17 cellular contexts compared by ENCODE assay signal in the genomic region with DNA sequence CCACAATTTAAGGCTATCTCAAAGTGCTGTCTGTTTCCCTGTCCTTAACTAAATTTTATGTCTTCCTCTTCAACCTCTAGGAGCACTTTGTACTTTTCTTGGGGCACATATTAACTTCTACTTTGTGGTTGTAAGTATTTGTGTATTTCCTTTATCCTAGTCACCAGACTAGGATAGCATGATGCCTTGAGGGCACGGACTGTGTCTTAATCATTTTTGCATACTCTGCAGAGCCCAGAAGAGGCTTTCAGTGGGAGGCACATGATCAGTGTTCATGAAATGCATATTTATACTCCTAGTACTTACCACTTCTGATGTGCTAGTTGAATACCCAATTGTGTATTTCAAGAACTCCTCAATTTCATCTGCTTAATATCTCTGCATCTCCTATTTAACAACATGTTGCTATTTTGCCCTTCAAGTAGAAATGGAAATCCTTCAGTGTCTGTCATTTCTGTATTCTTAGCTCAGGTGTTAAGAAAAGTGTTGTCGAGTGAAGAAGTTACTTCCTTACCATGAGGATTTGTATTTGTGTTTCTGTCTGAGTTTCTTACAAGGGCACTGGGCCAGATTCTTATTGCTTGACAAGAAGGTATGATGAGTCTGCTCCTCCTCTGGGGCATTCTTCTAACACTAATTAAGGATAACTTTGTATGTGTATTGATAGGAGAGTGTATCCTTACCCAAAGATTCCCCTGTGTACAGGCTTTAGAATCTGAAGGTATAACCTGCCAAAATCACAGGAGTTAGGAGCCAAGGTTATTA. TPM values are rescaled to one million over a fixed set of nuclear protein-coding genes. Genes with fewer than 3 reads are reported as not detected.
DNase-seq lines count a peak whose midpoint lies in the region; ATAC-seq and TF ChIP-seq lines count a peak whose summit lies in the region.
"Had no signal": no experiment of that assay in that cellular context is flagged by ENCODE, and none has a peak within 500 bp of the region (broad histone marks: within the 10 kb centered on the region; RNA-seq: fewer than 3 reads in every experiment).

No MANE protein-coding gene starts in this region.

- no peaks in the 10 kb centered on the region for H3K9me3 ChIP-seq in mesenchymal stem cell (ENCODE audit: control insufficient read depth, low read length)
- H3K9me3 ChIP-seq in SK-N-SH: no peaks in the 10 kb centered on the region
- H3K9me3 ChIP-seq: Peyer's patch had no signal

- no peak overlapping the region for H3K23ac ChIP-seq in mesenchymal stem cell (ENCODE audit: low read length in 2 of 2)

- no peak overlapping the region for H2BK12ac ChIP-seq in mesenchymal stem cell (ENCODE audit: low read length in 2 of 2)

- H3K27me3 ChIP-seq in mesenchymal stem cell (ENCODE audit: control insufficient read depth in 1 of 2, insufficient read depth in 1 of 2, low read length in 2 of 2) (no peaks in the 10 kb centered on the region), SK-N-SH (ENCODE audit: insufficient read depth) (no peaks in the 10 kb centered on the region)
- H3K27me3 ChIP-seq: BLaER1 treated with 17β-estradiol and CSF1 and Interleukin-3, amounts not matched to agents 10 nM and 100 nM; Peyer's patch had no signal

- no peak overlapping the region for H3K4me3 ChIP-seq in choroid plexus epithelial cell (ENCODE audit: low read depth, low read length)
- H3K4me3 ChIP-seq in mesenchymal stem cell (ENCODE audit: insufficient read depth in 1 of 2, low read depth in 1 of 2, low read length in 2 of 2): no peak overlapping the region
- no peak overlapping the region for H3K4me3 ChIP-seq in SK-N-SH (ENCODE audit: low read depth in 2 of 2, low read length in 1 of 2)
- H3K4me3 ChIP-seq: BLaER1 treated with 17β-estradiol and CSF1 and Interleukin-3, amounts not matched to agents 10 nM and 100 nM; Peyer's patch had no signal

- no peak overlapping the region for H3K14ac ChIP-seq in mesenchymal stem cell (ENCODE audit: low read length in 2 of 2)

- H3K4me1 ChIP-seq in mesenchymal stem cell (ENCODE audit: control insufficient read depth, insufficient read depth, low read depth, low read length) (peaks cover 3% of the 10 kb centered on the region), SK-N-SH (ENCODE audit: control insufficient read depth in 1 of 2, insufficient read depth in 2 of 2, low read depth in 1 of 2, low read length in 1 of 2) (peaks cover 5 to 14% of the 10 kb centered on the region in 2 experiments; a peak in 2 of 4 replicates)
- H3K4me1 ChIP-seq: BLaER1 treated with 17β-estradiol and CSF1 and Interleukin-3, amounts not matched to agents 10 nM and 100 nM; Peyer's patch had no signal

- no peaks in the 10 kb centered on the region for H3K79me2 ChIP-seq in SK-N-SH (ENCODE audit: insufficient read depth)

- DNase-seq in EH (ENCODE audit: low read depth) (peak; percentile 63), OCI-M1 (lab: John Stamatoyannopoulos, UW) (peak; percentile 11), choroid plexus epithelial cell (ENCODE audit: low read depth) (peak; percentile 40), mesenchymal stem cell (peak; percentile 41), anterior cingulate cortex (lab: John Stamatoyannopoulos, UW) (no peak), SK-N-SH (no peak)
- DNase-seq in activated naive CD4-positive, alpha-beta T cell (lab: John Stamatoyannopoulos, UW): no peak
- DNase-seq: 8988T, DMS 273 treated with DMSO at 0.1 percent for 48 hours, NCI-H1048, NCI-H2107, NCI-H345, Peyer's patch, SHP77 had no signal

- no peak for TF ChIP-seq CTCF in choroid plexus epithelial cell (conservative IDR thresholded peaks at IDR 0.05; ENCODE audit: low read depth, low read length)
- TF ChIP-seq CTCF in SK-N-SH (IDR thresholded peaks at IDR 0.05): no peak

- H3F3A ChIP-seq in SK-N-SH (replicated peaks; ENCODE audit: insufficient read depth): peaks cover 6% of the 10 kb centered on the region

- CTCF ChIA-PET in SK-N-SH (lab: Yijun Ruan, JAX): interaction anchor here (1.1 to 1.2 kb wide), 2 partner anchors 17 to 138 kb away, joined by 3 to 4 read pairs; no protein-coding TSS in a partner anchor

- H3K9me2 ChIP-seq in SK-N-SH: no peaks in the 10 kb centered on the region

- H3K18ac ChIP-seq in mesenchymal stem cell (ENCODE audit: low read depth in 1 of 2, low read length in 2 of 2): no peak overlapping the region

- H4K91ac ChIP-seq in mesenchymal stem cell (ENCODE audit: low read length): no peak overlapping the region

- TF ChIP-seq RAD21 in SK-N-SH (IDR thresholded peaks at IDR 0.05; ENCODE audit: low read length): no peak

- H3K4me2 ChIP-seq in mesenchymal stem cell (ENCODE audit: low read length, poor library complexity, severe bottlenecking) (no peak overlapping the region), SK-N-SH (no peak overlapping the region)

- POLR2A ChIA-PET in SK-N-SH (lab: Yijun Ruan, JAX): no interaction called here

- H3K9ac ChIP-seq in mesenchymal stem cell (ENCODE audit: low read length): no peak overlapping the region
- no peak overlapping the region for H3K9ac ChIP-seq in SK-N-SH
- H3K9ac ChIP-seq: BLaER1 treated with 17β-estradiol and CSF1 and Interleukin-3, amounts not matched to agents 10 nM and 100 nM had no signal

- H3K27ac ChIP-seq in mesenchymal stem cell (ENCODE audit: low read length, poor library complexity, severe bottlenecking) (no peak overlapping the region), SK-N-SH (ENCODE audit: low read depth in 2 of 2, low read length in 1 of 2) (peak overlapping the region in 1 of 2 experiments; percentile 26; a peak in 2 of 4 replicates)
- H3K27ac ChIP-seq: Peyer's patch had no signal

- H2BK5ac ChIP-seq in mesenchymal stem cell (ENCODE audit: low read depth, low read length, poor library complexity, severe bottlenecking): no peak overlapping the region

- no peak overlapping the region for H2BK120ac ChIP-seq in mesenchymal stem cell (ENCODE audit: low read depth, low read length)

- no peak for TF ChIP-seq EP300 in SK-N-SH (IDR thresholded peaks at IDR 0.05; ENCODE audit: borderline replicate concordance in 1 of 2, low read depth in 1 of 2, low read length in 1 of 2)

- H2AFZ ChIP-seq in mesenchymal stem cell (ENCODE audit: low read depth, low read length) (no peak overlapping the region), SK-N-SH (ENCODE audit: low read depth) (no peak overlapping the region)

- no peak for ATAC-seq in GM21390 (IDR thresholded peaks at IDR 0.05; ENCODE audit: unreplicated experiment)
- ATAC-seq: HCT116 had no signal

- peaks cover 3 to 4% of the 10 kb centered on the region in 2 experiments for H3K36me3 ChIP-seq in mesenchymal stem cell (ENCODE audit: control insufficient read depth in 1 of 2, insufficient read depth in 2 of 2, low read depth in 1 of 2, low read length in 2 of 2)
- H3K36me3 ChIP-seq in SK-N-SH (replicated peaks in 1 of 2; ENCODE audit: control insufficient read depth in 1 of 2, insufficient read depth in 2 of 2, low read length in 1 of 2): no peaks in the 10 kb centered on the region
- H3K36me3 ChIP-seq: Peyer's patch had no signal

- no peaks in the 10 kb centered on the region for H3K79me1 ChIP-seq in mesenchymal stem cell (replicated peaks; ENCODE audit: low read length, poor library complexity, severe bottlenecking)

- WGBS in mesenchymal stem cell: 93% methylated on average over 1 of the region's 2 CpGs
- 94% methylated on average over 2 of the region's 2 CpGs for WGBS in SK-N-SH (ENCODE audit: low lambda C conversion rate)

- H4K8ac ChIP-seq in mesenchymal stem cell (ENCODE audit: low read length): no peak overlapping the region

- H3K4ac ChIP-seq in mesenchymal stem cell (ENCODE audit: low read depth in 1 of 2, low read length in 2 of 2): no peak overlapping the region

- no peaks in the 10 kb centered on the region for H4K20me1 ChIP-seq in SK-N-SH (ENCODE audit: insufficient read depth)
- H4K20me1 ChIP-seq: BLaER1 treated with 17β-estradiol and CSF1 and Interleukin-3, amounts not matched to agents 10 nM and 100 nM had no signal

- no peak overlapping the region for H2BK15ac ChIP-seq in mesenchymal stem cell (ENCODE audit: low read depth, poor library complexity, severe bottlenecking)

- H2AK5ac ChIP-seq in mesenchymal stem cell (ENCODE audit: low read length, severe bottlenecking): no peak overlapping the region

TF ChIP-seq in SK-N-SH, 30 proteins besides CTCF, POLR2A, EP300 and RAD21:
- no peak for TF ChIP-seq ELF1 (IDR thresholded peaks at IDR 0.05)
- TF ChIP-seq NRF1 (IDR thresholded peaks at IDR 0.05; ENCODE audit: low read depth, low read length): no peak
- TF ChIP-seq JUND (IDR thresholded peaks at IDR 0.05): no peak
- TF ChIP-seq GATA2 (CRISPR knock-in tag; IDR thresholded peaks at IDR 0.05): no peak
- TF ChIP-seq RCOR1 (IDR thresholded peaks at IDR 0.05; ENCODE audit: low read length): no peak
- no peak for TF ChIP-seq SIN3A (IDR thresholded peaks at IDR 0.05; ENCODE audit: borderline replicate concordance, low read depth, low read length)
- no peak for TF ChIP-seq CHD2 (IDR thresholded peaks at IDR 0.05; ENCODE audit: low read length, partially characterized antibody)
- TF ChIP-seq, protein P1, sequence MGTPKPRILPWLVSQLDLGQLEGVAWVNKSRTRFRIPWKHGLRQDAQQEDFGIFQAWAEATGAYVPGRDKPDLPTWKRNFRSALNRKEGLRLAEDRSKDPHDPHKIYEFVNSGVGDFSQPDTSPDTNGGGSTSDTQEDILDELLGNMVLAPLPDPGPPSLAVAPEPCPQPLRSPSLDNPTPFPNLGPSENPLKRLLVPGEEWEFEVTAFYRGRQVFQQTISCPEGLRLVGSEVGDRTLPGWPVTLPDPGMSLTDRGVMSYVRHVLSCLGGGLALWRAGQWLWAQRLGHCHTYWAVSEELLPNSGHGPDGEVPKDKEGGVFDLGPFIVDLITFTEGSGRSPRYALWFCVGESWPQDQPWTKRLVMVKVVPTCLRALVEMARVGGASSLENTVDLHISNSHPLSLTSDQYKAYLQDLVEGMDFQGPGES (IDR thresholded peaks at IDR 0.05; ENCODE audit: low read depth, low read length): no peak
- no peak for TF ChIP-seq NFIC (IDR thresholded peaks at IDR 0.05; ENCODE audit: borderline replicate concordance)
- TF ChIP-seq MXI1 (IDR thresholded peaks at IDR 0.05; ENCODE audit: low read depth, low read length): no peak
TF ChIP-seq in SK-N-SH: peak in this region for 0.

RNA-seq across cellular contexts. Expression of a gene that starts 28.3 kb away (rescaled TPM):
- 117 TPM for polyA plus RNA-seq in mesenchymal stem cell (2013, experiment 1 of 2)
- polyA plus RNA-seq in mesenchymal stem cell (2013, experiment 2 of 2): 116 TPM
- polyA plus RNA-seq in SK-N-SH (2012; rRNA removed): 17.5 and 18.2 TPM in 2 replicates
- polyA plus RNA-seq in SK-N-SH (2012; cell fraction: cytosol; rRNA removed): 41.8 and 54.8 TPM in 2 replicates
- 7.7 and 17.3 TPM in 2 replicates for polyA plus RNA-seq in SK-N-SH (2012; cell fraction: nucleus; rRNA removed)

Comparison
In these comparisons a context has a peak if more than half of its experiments do, and no peak if none do; other contexts are left out.
1. DNase-seq: peak in EH (single experiment), OCI-M1 (single experiment), choroid plexus epithelial cell (single experiment) and mesenchymal stem cell (single experiment); none in anterior cingulate cortex (0 of 58), activated naive CD4-positive, alpha-beta T cell (0 of 4) and SK-N-SH (single experiment).